In genomic region chr6:26173836-26174144, GRCh38 we compare ENCODE assay signal across 9 cellular contexts.
A peak's percentile ranks its signal among the peaks of the same experiment; 100 is the strongest.
DNase-seq lines count a peak whose midpoint lies in the region; ATAC-seq, FAIRE-seq and TF ChIP-seq lines count a peak whose summit lies in the region.
"Had no signal": no experiment of that assay in that cellular context is flagged by ENCODE, and none has a peak within 500 bp of the region (broad histone marks: within the 10 kb centered on the region; RNA-seq: fewer than 3 reads in every experiment).

No MANE protein-coding gene starts in this region.

- peaks cover 38% of the 10 kb centered on the region for H3F3A ChIP-seq in DOHH2 (ENCODE audit: control insufficient read depth, insufficient read depth)
- H3F3A ChIP-seq in Loucy (ENCODE audit: low read depth): peaks cover 9% of the 10 kb centered on the region

- no peak for TF ChIP-seq POLR2A in GM12878 (IDR thresholded peaks at IDR 0.05; ENCODE audit: low read depth, low read length)

- no peak overlapping the region for H4K91ac ChIP-seq in neuronal stem cell (ENCODE audit: low read depth, low read length, poor library complexity)

- H3K27ac ChIP-seq in DOHH2 (ENCODE audit: low read depth, low read length): peak overlapping the region; percentile 37
- H3K27ac ChIP-seq in GM12878 (ENCODE audit: control insufficient read depth, insufficient read depth): peak overlapping the region; percentile 69
- no peak overlapping the region for H3K27ac ChIP-seq in neuronal stem cell (replicated peaks; ENCODE audit: low read length)
- no peak overlapping the region for H3K27ac ChIP-seq in pancreas

- H3K14ac ChIP-seq in neuronal stem cell (ENCODE audit: low read length): no peak overlapping the region

- RAD21 ChIA-PET in GM12878 (lab: Charles Lee; ENCODE audit: unreplicated experiment): interaction anchor here (0.6 to 2.9 kb wide), 13 partner anchors 10 to 398 kb away, joined by 3 to 17 read pairs (median 4); a partner anchor contains a TSS

- in situ Hi-C loops in GM12878 (cut with MboI): no loop called here

- H3K79me1 ChIP-seq in neuronal stem cell (ENCODE audit: low read depth, low read length): no peaks in the 10 kb centered on the region

- no peaks in the 10 kb centered on the region for H4K20me1 ChIP-seq in DOHH2 (ENCODE audit: control insufficient read depth, insufficient read depth, low read depth, low read length)
- no peaks in the 10 kb centered on the region for H4K20me1 ChIP-seq in Loucy (ENCODE audit: insufficient read depth, low read length, poor library complexity, severe bottlenecking)
- no peaks in the 10 kb centered on the region for H4K20me1 ChIP-seq in GM12878 (ENCODE audit: control insufficient read depth, insufficient read depth)

- peaks cover 11% of the 10 kb centered on the region; the same call in 1 of the 2 replicates for H3K36me3 ChIP-seq in DOHH2 (ENCODE audit: control insufficient read depth, low read length)
- H3K36me3 ChIP-seq in Loucy (ENCODE audit: insufficient read depth, low read length): no peaks in the 10 kb centered on the region
- no peaks in the 10 kb centered on the region for H3K36me3 ChIP-seq in GM12878 (ENCODE audit: control insufficient read depth in 2 of 2, insufficient read depth in 2 of 2, low read length in 1 of 2)
- no peaks in the 10 kb centered on the region for H3K36me3 ChIP-seq in neuronal stem cell (replicated peaks in 1 of 2; ENCODE audit: control insufficient read depth in 2 of 2, insufficient read depth in 2 of 2, low read length in 2 of 2)
- H3K36me3 ChIP-seq in pancreas: no peaks in the 10 kb centered on the region

- no peak for ATAC-seq in GM12878
- ATAC-seq in HG02798 (IDR thresholded peaks at IDR 0.05; ENCODE audit: poor library complexity, unreplicated experiment): no peak
- no peak for ATAC-seq in HG03196 (IDR thresholded peaks at IDR 0.05; ENCODE audit: unreplicated experiment)
- no peak for ATAC-seq in pancreas

- no peak overlapping the region for H2BK12ac ChIP-seq in neuronal stem cell (ENCODE audit: low read length)

- peaks cover 49% of the 10 kb centered on the region for H3K4me1 ChIP-seq in DOHH2 (ENCODE audit: control insufficient read depth, low read length)
- peaks cover 44% of the 10 kb centered on the region for H3K4me1 ChIP-seq in Loucy (ENCODE audit: insufficient read depth, low read length, poor library complexity, severe bottlenecking)
- peaks cover 35% of the 10 kb centered on the region for H3K4me1 ChIP-seq in GM12878 (ENCODE audit: control insufficient read depth, insufficient read depth, low read length)
- no peaks in the 10 kb centered on the region for H3K4me1 ChIP-seq in neuronal stem cell (ENCODE audit: control insufficient read depth in 2 of 2, insufficient read depth in 1 of 2, low read depth in 1 of 2, low read length in 2 of 2)
- H3K4me1 ChIP-seq in pancreas: peaks cover 0 to 7% (median 7%) of the 10 kb centered on the region in 3 donors

- H2AFZ ChIP-seq in Loucy (ENCODE audit: low read length): no peak overlapping the region
- H2AFZ ChIP-seq in GM12878 (ENCODE audit: control insufficient read depth, low read depth, low read length): no peak overlapping the region
- H2AFZ ChIP-seq in neuronal stem cell (ENCODE audit: low read length): no peak overlapping the region

- 92% methylated on average over 4 of the region's 4 CpGs for WGBS in GM12878 (ENCODE audit: insufficient coverage, insufficient replicate concordance, low lambda C conversion rate, missing lambda C conversion rate)
- no CpG with 5 or more reads among the region's 4 CpGs for WGBS in neuronal stem cell (ENCODE audit: extremely low coverage in 2 of 2, insufficient read length in 2 of 2, insufficient replicate concordance in 1 of 2), 2 donors
- WGBS in pancreas, 2 donors: 82 to 88% methylated on average over 4 of the region's 4 CpGs

- CTCF ChIA-PET in GM12878 (lab: Yijun Ruan, JAX): interaction anchor here (0.6 to 3.0 kb wide), 23 partner anchors 10 to 422 kb away, joined by 3 to 16 read pairs (median 5); a partner anchor contains a TSS

- POLR2A ChIA-PET in GM12878 (lab: Charles Lee): interaction anchor here (1.0 to 2.5 kb wide), 8 partner anchors 9 to 364 kb away, joined by 3 to 11 read pairs (median 4); partner anchors contain the start of gene HMGN4

- no peak overlapping the region for H3K23ac ChIP-seq in neuronal stem cell (ENCODE audit: low read depth, low read length, poor library complexity)

- H2AK5ac ChIP-seq in neuronal stem cell (ENCODE audit: low read depth, low read length): no peak overlapping the region

- no TSS peak for BruUV-seq in GM12878 (replicated peaks; lab: Mats Ljungman, UMichigan)

- SMC1A ChIA-PET in GM12878 (lab: Charles Lee; ENCODE audit: uncharacterized antibody, unreplicated experiment): interaction anchor here (1.1 to 3.0 kb wide), 14 partner anchors 10 to 422 kb away, joined by 3 to 17 read pairs (median 4); a partner anchor contains a TSS

- H2BK5ac ChIP-seq in neuronal stem cell (ENCODE audit: low read length): peak overlapping the region; percentile 53

- no peak overlapping the region for H3K18ac ChIP-seq in neuronal stem cell (ENCODE audit: low read length)

- no peak for TF ChIP-seq RAD21 in GM12878 (IDR thresholded peaks at IDR 0.05; ENCODE audit: insufficient read depth, low read depth, low read length)

- no peak overlapping the region for H2BK120ac ChIP-seq in neuronal stem cell (ENCODE audit: low read depth, low read length)

- TF ChIP-seq EP300 in GM12878 (IDR thresholded peaks at IDR 0.05; ENCODE audit: borderline replicate concordance in 1 of 2, control insufficient read depth in 1 of 2, low read depth in 2 of 2, low read length in 2 of 2): no peak

- no peak overlapping the region for H3K4ac ChIP-seq in neuronal stem cell (ENCODE audit: low read length)

- H4K8ac ChIP-seq in neuronal stem cell (ENCODE audit: low read depth, low read length): no peak overlapping the region

- H3K27me3 ChIP-seq in DOHH2 (ENCODE audit: control insufficient read depth, low read length): no peaks in the 10 kb centered on the region
- H3K27me3 ChIP-seq in Loucy (ENCODE audit: insufficient read depth, low read length, poor library complexity, severe bottlenecking): no peaks in the 10 kb centered on the region
- no peaks in the 10 kb centered on the region for H3K27me3 ChIP-seq in GM12878 (replicated peaks in 1 of 2; ENCODE audit: control insufficient read depth in 2 of 2, insufficient read depth in 2 of 2, low read length in 1 of 2)
- H3K27me3 ChIP-seq in neuronal stem cell (ENCODE audit: control insufficient read depth in 3 of 3, insufficient read depth in 3 of 3, low read depth in 1 of 3, low read length in 3 of 3): no peaks in the 10 kb centered on the region
- H3K27me3 ChIP-seq in pancreas: no peaks in the 10 kb centered on the region

- FAIRE-seq in GM12878 (lab: Jason Lieb, UNC) (no peak), pancreas (lab: Jason Lieb, UNC) (no peak)

- H3K4me2 ChIP-seq in DOHH2 (ENCODE audit: low read length) (peak overlapping the region; percentile 89), Loucy (ENCODE audit: low read depth, low read length, poor library complexity, severe bottlenecking) (peak overlapping the region; percentile 80), GM12878 (ENCODE audit: control insufficient read depth, insufficient read depth) (peak overlapping the region; percentile 82), neuronal stem cell (ENCODE audit: insufficient read depth, low read length, poor library complexity, severe bottlenecking) (no peak overlapping the region)

- intact Hi-C loops in GM12878 (cut with micrococcal nuclease; ENCODE audit: unreplicated experiment): loop anchor here (5.0 to 10.0 kb wide), 4 partner anchors 99 to 421 kb away; partner anchors contain the start of gene ABT1
- intact Hi-C loops in pancreas (cut with DNase I): no loop called here

- TF ChIP-seq CTCF in DOHH2 (IDR thresholded peaks at IDR 0.05; ENCODE audit: low read depth, low read length, poor library complexity, severe bottlenecking) (no peak), Loucy (conservative IDR thresholded peaks at IDR 0.05; ENCODE audit: low read length) (no peak), GM12878 (IDR thresholded peaks at IDR 0.05 in 2 of 3, conservative IDR thresholded peaks at IDR 0.05 in 1 of 3; ENCODE audit: control insufficient read depth in 2 of 3, extremely low read depth in 1 of 3, insufficient read depth in 1 of 3, low read depth in 3 of 3, low read length in 3 of 3) (no peak), pancreas (IDR thresholded peaks at IDR 0.05) (no peak)

- H3K4me3 ChIP-seq in DOHH2 (ENCODE audit: low read length) (peak overlapping the region; percentile 73), Loucy (ENCODE audit: low read length, poor library complexity, severe bottlenecking) (peak overlapping the region; percentile 94), GM12878 (peak overlapping the region; percentile 60; the same call in 1 of the 2 replicates), neuronal stem cell (ENCODE audit: low read length in 2 of 2) (no peak overlapping the region), pancreas (no peak overlapping the region)

- H3K9me2 ChIP-seq in DOHH2 (replicated peaks; ENCODE audit: control insufficient read depth, low read length): no peaks in the 10 kb centered on the region
- no peaks in the 10 kb centered on the region for H3K9me2 ChIP-seq in Loucy (replicated peaks; ENCODE audit: low read depth, low read length)
- H3K9me2 ChIP-seq: SK-N-SH had no signal

- H3K79me2 ChIP-seq in DOHH2 (ENCODE audit: control insufficient read depth, low read length) (peaks cover 39% of the 10 kb centered on the region), Loucy (ENCODE audit: insufficient read depth, low read length) (peaks cover 40% of the 10 kb centered on the region), GM12878 (ENCODE audit: control insufficient read depth, insufficient read depth, low read length) (peaks cover 35% of the 10 kb centered on the region)

- no peak for DNase-seq in GM12878 (ENCODE audit: low read depth, low spot score)
- DNase-seq in neuronal stem cell (ENCODE audit: low spot score): no peak
- DNase-seq in pancreas: no peak
- DNase-seq: central memory CD4-positive, alpha-beta T cell; SK-N-SH had no signal

- no peaks in the 10 kb centered on the region for H3K9me3 ChIP-seq in DOHH2 (ENCODE audit: control insufficient read depth, insufficient read depth, low read length)
- H3K9me3 ChIP-seq in Loucy (ENCODE audit: insufficient read depth, low read depth, low read length): no peaks in the 10 kb centered on the region
- no peaks in the 10 kb centered on the region for H3K9me3 ChIP-seq in GM12878 (replicated peaks; ENCODE audit: control insufficient read depth, insufficient read depth, low read length)
- H3K9me3 ChIP-seq in neuronal stem cell (replicated peaks in 1 of 2; ENCODE audit: control insufficient read depth in 2 of 2, insufficient read depth in 1 of 2, low read depth in 1 of 2, low read length in 2 of 2): no peaks in the 10 kb centered on the region
- H3K9me3 ChIP-seq in pancreas: no peaks in the 10 kb centered on the region
- H3K9me3 ChIP-seq: SK-N-SH had no signal

- peak overlapping the region; percentile 96 for H3K9ac ChIP-seq in Loucy (ENCODE audit: low read depth, low read length, poor library complexity, severe bottlenecking)
- peak overlapping the region; percentile 38; the same call in 1 of the 2 replicates for H3K9ac ChIP-seq in GM12878 (ENCODE audit: control insufficient read depth, insufficient read depth, low read length)
- no peak overlapping the region for H3K9ac ChIP-seq in neuronal stem cell (ENCODE audit: low read depth, low read length, poor library complexity)

- no peak overlapping the region for H2BK15ac ChIP-seq in neuronal stem cell (ENCODE audit: low read length)

Comparison
In these comparisons a context has a peak if more than half of its experiments do, and no peak if none do; other contexts are left out.
1. H3K27ac ChIP-seq: peak in DOHH2 (single experiment) and GM12878 (single experiment); none in neuronal stem cell (single experiment) and pancreas (0 of 4).
2. H3K4me3 ChIP-seq: peak in DOHH2 (single experiment), Loucy (single experiment) and GM12878 (single experiment); none in neuronal stem cell (0 of 2) and pancreas (0 of 4).